In genomic region chr3:188332085-188332484, GRCh38 we compare ENCODE assay signal across 6 cellular contexts.
"Had no signal": no experiment of that assay in that cellular context is flagged by ENCODE, and none has a peak within 500 bp of the region (broad histone marks: within the 10 kb centered on the region; RNA-seq: fewer than 3 reads in every experiment).

No MANE protein-coding gene starts in this region.

- FAIRE-seq: H1, HepG2 had no signal

- H3K27ac ChIP-seq: HL-60 had no signal

- H3K4me3 ChIP-seq: GM23338 had no signal

- ATAC-seq: GM23338, HepG2 had no signal

- DNase-seq: H9, HCEC 1CT had no signal
